ENCODE assay signal across 10 cellular contexts in the genomic region with DNA sequence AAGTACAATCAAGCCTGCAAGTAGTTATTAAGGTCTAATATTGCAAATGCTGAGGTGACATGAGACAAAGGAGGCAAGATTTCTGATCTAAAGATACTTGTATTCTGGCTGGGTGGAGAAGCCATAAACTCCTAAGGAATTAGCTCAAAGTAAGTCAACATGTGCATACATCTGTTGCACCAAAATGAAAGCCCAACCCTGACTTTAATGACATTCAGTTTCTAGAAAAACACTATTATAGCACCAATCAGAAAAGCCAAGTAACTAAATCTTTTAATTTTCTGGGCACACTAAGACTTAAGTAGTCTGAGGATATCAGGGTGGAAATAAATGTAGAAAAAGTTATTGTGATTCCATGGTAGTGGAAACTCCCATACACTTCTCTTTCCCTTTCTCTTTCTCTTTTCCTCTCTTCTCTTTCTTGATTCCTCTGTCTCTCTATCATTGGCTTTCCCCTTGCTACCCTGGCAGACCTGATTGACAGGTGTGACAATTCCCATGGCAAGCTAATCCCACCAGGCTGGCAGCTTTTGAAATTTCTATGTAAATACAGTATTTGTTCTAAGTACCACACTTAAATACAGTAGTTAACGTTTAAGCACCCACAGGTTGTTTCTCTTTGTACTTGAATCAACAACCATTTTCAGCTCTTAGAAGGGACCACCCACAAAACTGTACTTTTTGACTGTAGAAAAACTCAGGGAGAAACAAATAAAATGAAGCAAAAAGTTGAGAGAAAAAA.
"Had no signal": no experiment of that assay in that cellular context is flagged by ENCODE, and none has a peak within 500 bp of the region (broad histone marks: within the 10 kb centered on the region; RNA-seq: fewer than 3 reads in every experiment).

No MANE protein-coding gene starts in this region.

- H3K4me1 ChIP-seq: breast epithelium had no signal

- DNase-seq: activated CD4-positive, alpha-beta T cell treated with anti-CD3 and anti-CD28 coated beads for 48 hours; activated naive CD4-positive, alpha-beta T cell; aorta; naive thymus-derived CD4-positive, alpha-beta T cell; uterus had no signal

- H3K4me3 ChIP-seq: breast epithelium, right atrium auricular region, smooth muscle cell, uterus had no signal

- H3K36me3 Mint-ChIP-seq: naive thymus-derived CD4-positive, alpha-beta T cell had no signal

- ATAC-seq: esophagus mucosa; naive thymus-derived CD4-positive, alpha-beta T cell had no signal

- H3K27ac Mint-ChIP-seq: activated T-helper 1 cell treated with anti-CD3 and anti-CD28 coated beads, Interleukin-12 subunit alpha, Interleukin-12 subunit beta, Interleukin-2, Interleukin-4 antibody, amounts not matched to agents 30 ng/mL and 10 ng/mL and 1 ng/mL, durations not matched to agents 14 hours and 24 hours and 36 hours; naive thymus-derived CD4-positive, alpha-beta T cell had no signal

- H3K4me2 ChIP-seq: smooth muscle cell had no signal

- H3K36me3 ChIP-seq: breast epithelium, right atrium auricular region, uterus had no signal

- H3K9me3 Mint-ChIP-seq: activated T-helper 1 cell treated with anti-CD3 and anti-CD28 coated beads, Interleukin-12 subunit alpha, Interleukin-12 subunit beta, Interleukin-2, Interleukin-4 antibody, amounts not matched to agents 30 ng/mL and 10 ng/mL and 1 ng/mL, durations not matched to agents 14 hours and 24 hours and 36 hours had no signal

- H3K4me3 Mint-ChIP-seq: activated T-helper 1 cell treated with anti-CD3 and anti-CD28 coated beads, Interleukin-12 subunit alpha, Interleukin-12 subunit beta, Interleukin-2, Interleukin-4 antibody, amounts not matched to agents 30 ng/mL and 10 ng/mL and 1 ng/mL, durations not matched to agents 14 hours and 24 hours and 36 hours; naive thymus-derived CD4-positive, alpha-beta T cell had no signal

- H3K27ac ChIP-seq: breast epithelium, right atrium auricular region, uterus had no signal
